ENCODE assay signal across 1 cellular context in the genomic region with DNA sequence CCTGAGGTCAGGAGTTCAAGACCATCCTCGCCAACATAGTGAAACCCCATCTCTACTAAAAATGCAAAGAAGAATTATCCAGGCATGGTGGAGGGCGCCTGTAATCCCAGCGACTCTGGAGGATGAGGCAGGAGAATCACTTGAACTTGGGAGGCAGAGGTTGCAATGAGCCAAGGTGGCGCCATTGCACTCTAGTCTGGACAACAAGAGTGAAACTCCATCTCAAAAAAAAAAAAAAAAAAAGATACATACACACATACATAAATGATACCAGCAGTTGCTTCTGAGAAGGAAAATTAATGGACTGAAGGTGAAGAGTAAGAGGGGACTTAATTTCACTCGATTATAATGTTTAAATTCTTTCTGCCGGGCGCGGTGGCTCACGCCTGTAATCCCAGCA.
TF ChIP-seq lines count a peak whose summit lies in the region.

No MANE protein-coding gene starts in this region.

TF ChIP-seq in SK-N-SH treated with all-trans-retinoic acid at 6 μM for 48 hours, 23 proteins besides CTCF, POLR2A, EP300 and RAD21 (continued from another document):
- TF ChIP-seq SNAI2 (CRISPR knock-in tag; IDR thresholded peaks at IDR 0.05) (no peak), OSR1 (CRISPR knock-in tag; IDR thresholded peaks at IDR 0.05) (no peak), ESRRG (CRISPR knock-in tag; IDR thresholded peaks at IDR 0.05) (no peak), ZNF8 (CRISPR knock-in tag; IDR thresholded peaks at IDR 0.05) (no peak), PPARA (CRISPR knock-in tag; IDR thresholded peaks at IDR 0.05; ENCODE audit: borderline replicate concordance) (no peak), ZNF565 (CRISPR knock-in tag; conservative IDR thresholded peaks at IDR 0.05; ENCODE audit: low read depth) (no peak), GLIS3 (CRISPR knock-in tag; IDR thresholded peaks at IDR 0.05) (no peak), TOX (CRISPR knock-in tag; IDR thresholded peaks at IDR 0.05; ENCODE audit: borderline replicate concordance) (no peak), RARB (CRISPR knock-in tag; IDR thresholded peaks at IDR 0.05) (no peak)
- TF ChIP-seq, protein P1, sequence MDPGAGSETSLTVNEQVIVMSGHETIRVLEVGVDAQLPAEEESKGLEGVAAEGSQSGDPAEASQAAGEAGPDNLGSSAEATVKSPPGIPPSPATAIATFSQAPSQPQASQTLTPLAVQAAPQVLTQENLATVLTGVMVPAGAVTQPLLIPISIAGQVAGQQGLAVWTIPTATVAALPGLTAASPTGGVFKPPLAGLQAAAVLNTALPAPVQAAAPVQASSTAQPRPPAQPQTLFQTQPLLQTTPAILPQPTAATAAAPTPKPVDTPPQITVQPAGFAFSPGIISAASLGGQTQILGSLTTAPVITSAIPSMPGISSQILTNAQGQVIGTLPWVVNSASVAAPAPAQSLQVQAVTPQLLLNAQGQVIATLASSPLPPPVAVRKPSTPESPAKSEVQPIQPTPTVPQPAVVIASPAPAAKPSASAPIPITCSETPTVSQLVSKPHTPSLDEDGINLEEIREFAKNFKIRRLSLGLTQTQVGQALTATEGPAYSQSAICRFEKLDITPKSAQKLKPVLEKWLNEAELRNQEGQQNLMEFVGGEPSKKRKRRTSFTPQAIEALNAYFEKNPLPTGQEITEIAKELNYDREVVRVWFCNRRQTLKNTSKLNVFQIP (CRISPR knock-in tag; IDR thresholded peaks at IDR 0.05; ENCODE audit: borderline replicate concordance, low read depth): no peak
TF ChIP-seq in SK-N-SH treated with all-trans-retinoic acid at 6 μM for 48 hours: peak in this region for 0.
